Comparison of ENCODE assay signal across 8 cellular contexts in genomic region chr12:613996-614726, GRCh38. TPM values are rescaled to one million over a fixed set of nuclear protein-coding genes. Genes with fewer than 3 reads are reported as not detected.
DNase-seq lines count a peak whose midpoint lies in the region; ATAC-seq and TF ChIP-seq lines count a peak whose summit lies in the region.

No MANE protein-coding gene starts in this region.

- CTCF ChIA-PET in A673 (lab: Charles Lee), result interaction anchor here (0.6 to 1.5 kb wide), 11 partner anchors 9 to 479 kb away, joined by 3 to 17 read pairs (median 4); partner anchors contain the start of gene WNK1

- no TSS peak for BruUV-seq in A673 (replicated peaks; lab: Mats Ljungman, UMichigan)

- H3K9me3 ChIP-seq in A673 (ENCODE audit: low read depth, low read length, poor library complexity, severe bottlenecking), result no peaks in the 10 kb centered on the region

- no peak overlapping the region for H3K27ac ChIP-seq in A673 (ENCODE audit: low read depth, low read length, poor library complexity, severe bottlenecking)

- POLR2A ChIA-PET in A673 (lab: Charles Lee; ENCODE audit: low non-redundant PET), result no interaction called here

- intact Hi-C loops in A673 (cut with micrococcal nuclease; ENCODE audit: unreplicated experiment), result no loop called here

- peak; percentile 58 for TF ChIP-seq CTCF in A673 (conservative IDR thresholded peaks at IDR 0.05; ENCODE audit: low read depth, low read length)
- TF ChIP-seq CTCF in GM12874 (IDR thresholded peaks at IDR 0.05; ENCODE audit: insufficient read depth, low read depth, low read length), result peak; percentile 70

- no peaks in the 10 kb centered on the region for H3K36me3 ChIP-seq in A673 (ENCODE audit: insufficient read depth, low read length, poor library complexity, severe bottlenecking)

- no peaks in the 10 kb centered on the region for H3K27me3 ChIP-seq in A673 (replicated peaks; ENCODE audit: insufficient read depth, low read depth, low read length, poor library complexity)

- ATAC-seq in esophagus mucosa (peak; percentile 22), HG03571 (IDR thresholded peaks at IDR 0.05; ENCODE audit: unreplicated experiment) (no peak), GM21529 (IDR thresholded peaks at IDR 0.05; ENCODE audit: unreplicated experiment) (no peak)

- peak; percentile 46 for DNase-seq in A673 (ENCODE audit: low spot score)
- DNase-seq in RPMI7951 (ENCODE audit: low read depth), result peak; percentile 11
- peak; percentile 36 for DNase-seq in retina
- DNase-seq in SIG-M5 treated with dmso at 0.1 percent for 504 hours (lab: John Stamatoyannopoulos, UW; ENCODE audit: unreplicated experiment), result no peak

- no peak overlapping the region for H3K4me3 ChIP-seq in A673 (ENCODE audit: low read depth, low read length, poor library complexity, severe bottlenecking)

- no peaks in the 10 kb centered on the region for H3K4me1 ChIP-seq in A673 (ENCODE audit: insufficient read depth, low read length, poor library complexity, severe bottlenecking)

RNA-seq across cellular contexts. Expression of gene NINJ2, which starts 49.1 kb away (rescaled TPM):
- 0.42 TPM in 1 of 2 replicates, not detected in the other for total RNA-seq in A673 (2021)
- total RNA-seq in RPMI7951 (2014; rRNA removed; shearing (Covaris generic)), result 4.1 and 6.9 TPM in 2 replicates
- total RNA-seq in esophagus mucosa, result 2.9 TPM
